Comparison of ENCODE assay signal across 27 cellular contexts in the genomic region with DNA sequence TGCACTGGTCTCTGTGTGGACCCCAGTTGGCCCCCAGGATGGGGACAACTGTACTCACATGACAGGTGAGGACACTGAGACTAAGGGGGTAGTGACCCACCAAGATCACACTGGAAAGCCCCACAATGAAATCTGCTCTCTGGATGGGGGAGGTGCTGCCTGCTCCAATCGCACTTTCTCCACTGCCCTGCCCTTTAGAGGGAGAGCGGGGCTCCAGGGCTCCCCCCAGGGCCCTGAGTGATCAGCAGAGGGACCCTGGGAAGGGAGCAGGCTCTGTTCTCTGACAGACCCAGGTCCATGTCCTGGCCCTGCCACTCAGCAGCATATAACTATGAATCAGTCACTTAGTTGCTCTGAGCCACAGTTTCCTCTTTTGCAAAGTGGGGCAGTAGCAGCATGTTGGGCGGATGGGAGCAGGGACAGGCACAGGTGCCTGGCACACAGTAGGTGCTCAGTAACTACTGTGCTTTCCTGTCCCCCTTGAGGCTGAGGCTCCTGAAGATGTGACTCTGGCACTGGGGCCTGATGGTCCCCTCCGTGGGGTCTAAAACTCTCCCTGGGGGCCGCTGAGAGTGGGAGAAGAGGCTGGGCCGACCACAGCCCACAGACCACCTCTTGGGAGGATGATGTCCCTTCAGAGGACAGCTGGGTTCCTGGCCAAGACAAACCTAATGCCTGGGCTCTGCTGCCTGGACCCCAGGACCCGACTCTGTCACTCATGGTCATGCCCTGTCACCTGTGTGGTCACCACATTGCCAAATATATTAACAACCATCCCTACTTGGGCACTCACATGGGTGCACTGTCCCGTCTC.
"Had no signal": no experiment of that assay in that cellular context is flagged by ENCODE, and none has a peak within 500 bp of the region (broad histone marks: within the 10 kb centered on the region; RNA-seq: fewer than 3 reads in every experiment).

No MANE protein-coding gene starts in this region.

- FAIRE-seq: astrocyte had no signal

- H3K9me3 Mint-ChIP-seq: natural killer cell had no signal

- H3K4me1 ChIP-seq: esophagus muscularis mucosa, heart right ventricle, lower lobe of right lung, suprapubic skin, tibial nerve had no signal

- H3K4me1 Mint-ChIP-seq: activated CD4-positive, alpha-beta T cell treated with anti-CD3 and anti-CD28 coated beads for 36 hours; natural killer cell; stimulated activated effector memory CD8-positive, alpha-beta T cell treated with anti-CD3 and anti-CD28 coated beads, Interleukin-12 subunit alpha, Interleukin-12 subunit beta, amount 100 ng/mL, for 72 hours had no signal

- H3K4me3 ChIP-seq: esophagus muscularis mucosa, heart right ventricle, lower lobe of right lung, ovary, skin epidermis, suprapubic skin, tibial nerve had no signal

- ATAC-seq: activated CD4-positive, alpha-beta T cell treated with anti-CD3 and anti-CD28 coated beads for 36 hours; heart right ventricle; lower lobe of right lung; natural killer cell; sciatic nerve; stimulated activated effector memory CD8-positive, alpha-beta T cell treated with anti-CD3 and anti-CD28 coated beads, Interleukin-12 subunit alpha, Interleukin-12 subunit beta, amount 100 ng/mL, for 72 hours had no signal

- DNase-seq: activated CD4-positive, alpha-beta T cell treated with anti-CD3 and anti-CD28 coated beads for 36 hours; activated CD4-positive, CD25-positive, alpha-beta regulatory T cell; activated gamma-delta T cell treated with Interleukin-2 at 50 U/mL for 16 hours; activated naive CD4-positive, alpha-beta T cell treated with anti-CD3 and anti-CD28 coated beads, Interleukin-2, amount 50 U/mL, for 16 hours; activated T-cell treated with anti-CD3 and anti-CD28 coated beads for 4 hours; amniotic stem cell; brain microvascular endothelial cell; caudate nucleus; foreskin melanocyte; heart right ventricle; lower lobe of right lung; mesendoderm; natural killer cell; ovary; retina; stimulated activated CD4-positive, alpha-beta T cell treated with anti-CD3 and anti-CD28 coated beads, Interleukin-4, amount 100 ng/mL, for 24 hours; T-helper 2 cell had no signal

- H3K27ac ChIP-seq: brain microvascular endothelial cell, esophagus muscularis mucosa, heart right ventricle, lower lobe of right lung, neutrophil, ovary, skin epidermis, suprapubic skin, tibial nerve had no signal

- H3K27me3 ChIP-seq: brain microvascular endothelial cell, neutrophil, ovary had no signal

- H3K27ac Mint-ChIP-seq: activated CD4-positive, alpha-beta T cell treated with anti-CD3 and anti-CD28 coated beads for 36 hours; dendritic cell treated with granulocyte-macrophage colony-stimulating factor and Interleukin-4, amounts not matched to agents 40 ng/mL and 50 ng/mL, for 4 days; natural killer cell; progenitor cell of endocrine pancreas; stimulated activated effector memory CD8-positive, alpha-beta T cell treated with anti-CD3 and anti-CD28 coated beads, Interleukin-12 subunit alpha, Interleukin-12 subunit beta, amount 100 ng/mL, for 72 hours had no signal

- H3K36me3 ChIP-seq: brain microvascular endothelial cell, esophagus muscularis mucosa, heart right ventricle, lower lobe of right lung, neutrophil, ovary, suprapubic skin, tibial nerve had no signal

- H3K9me3 ChIP-seq: lower lobe of right lung, neutrophil, ovary, suprapubic skin had no signal

- H3K36me3 Mint-ChIP-seq: natural killer cell; stimulated activated effector memory CD8-positive, alpha-beta T cell treated with anti-CD3 and anti-CD28 coated beads, Interleukin-12 subunit alpha, Interleukin-12 subunit beta, amount 100 ng/mL, for 72 hours had no signal

- H3K4me3 Mint-ChIP-seq: activated CD4-positive, alpha-beta T cell treated with anti-CD3 and anti-CD28 coated beads for 36 hours; dendritic cell treated with granulocyte-macrophage colony-stimulating factor and Interleukin-4, amounts not matched to agents 40 ng/mL and 50 ng/mL, for 4 days; natural killer cell; stimulated activated effector memory CD8-positive, alpha-beta T cell treated with anti-CD3 and anti-CD28 coated beads, Interleukin-12 subunit alpha, Interleukin-12 subunit beta, amount 100 ng/mL, for 72 hours had no signal

- H3K27me3 Mint-ChIP-seq: activated CD4-positive, alpha-beta T cell treated with anti-CD3 and anti-CD28 coated beads for 36 hours; progenitor cell of endocrine pancreas had no signal
